ENCODE assay signal across 8 cellular contexts in the genomic region with DNA sequence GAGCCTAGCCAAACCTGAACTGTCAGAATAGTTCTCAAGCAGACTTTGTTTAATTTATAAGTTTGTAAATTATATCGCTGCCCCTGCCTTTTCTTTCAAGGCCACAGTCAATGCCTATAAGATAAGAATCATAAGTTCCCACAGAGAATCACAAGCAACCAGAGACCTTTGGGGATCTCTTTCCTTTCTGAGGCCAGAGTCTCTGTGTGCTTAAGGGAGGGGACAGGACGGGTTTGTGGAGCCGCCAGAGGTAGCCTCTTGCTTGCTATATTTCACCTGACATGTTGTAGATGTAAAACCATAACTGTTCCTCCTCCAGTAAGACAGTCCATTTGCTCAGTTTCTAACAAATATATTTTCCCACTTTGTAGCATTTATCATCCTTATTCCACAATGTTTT.
"Had no signal": no experiment of that assay in that cellular context is flagged by ENCODE, and none has a peak within 500 bp of the region (broad histone marks: within the 10 kb centered on the region; RNA-seq: fewer than 3 reads in every experiment).

No MANE protein-coding gene starts in this region.

- H2AFZ ChIP-seq: GM23338 had no signal

- H3K27ac Mint-ChIP-seq: GM23338, H9 had no signal

- H3K4me1 Mint-ChIP-seq: GM23338, H9 had no signal

- DNase-seq: H9, HCEC 1CT, IMR-90 had no signal

- H3K4me2 ChIP-seq: GM23338 had no signal

- FAIRE-seq: H1, H54, K562 had no signal

- H3K4me3 ChIP-seq: GM23338, K562 had no signal

- H3K9me3 Mint-ChIP-seq: GM23338, H9 had no signal

- H3K4me3 Mint-ChIP-seq: GM23338, H9 had no signal

- ATAC-seq: GM23338, K562 had no signal

- H3K27ac ChIP-seq: HL-60 had no signal
